Comparison of ENCODE assay signal across 9 cellular contexts in the genomic region with DNA sequence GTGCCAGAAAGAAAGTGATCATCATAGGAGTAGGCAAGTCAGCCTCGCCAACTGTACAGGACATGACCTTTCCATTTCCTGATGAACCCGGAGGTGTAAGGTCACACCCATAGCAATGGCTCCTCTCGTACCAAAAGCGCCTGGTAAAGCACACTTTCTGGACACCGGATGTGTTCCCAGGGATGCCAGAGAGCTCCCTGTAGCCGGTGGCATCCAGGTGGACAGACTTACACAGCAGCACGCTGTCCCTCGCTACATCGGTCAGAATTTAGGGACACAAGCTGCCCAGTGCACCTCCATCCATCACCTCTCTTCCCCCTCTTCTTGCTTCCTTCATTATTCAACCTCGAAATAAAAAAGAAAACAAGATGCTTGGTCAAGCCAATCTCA.
"Had no signal": no experiment of that assay in that cellular context is flagged by ENCODE, and none has a peak within 500 bp of the region (broad histone marks: within the 10 kb centered on the region; RNA-seq: fewer than 3 reads in every experiment).

No MANE protein-coding gene starts in this region.

- H3K27ac ChIP-seq: GM23248, HL-60 had no signal

- H3K4me1 ChIP-seq: HAP-1 had no signal

- H3K9ac ChIP-seq: GM23248 had no signal

- DNase-seq: GM23248, GOT3, H7, HFFc6 had no signal

- H3K27ac Mint-ChIP-seq: HFFc6, IgD-negative memory B cell had no signal

- H3K4me3 ChIP-seq: GM23248, HAP-1 had no signal

- H3K4me3 Mint-ChIP-seq: HFFc6 had no signal

- ATAC-seq: HCT116, HepG2 had no signal

- H3K36me3 ChIP-seq: HAP-1 had no signal
